Comparison of ENCODE assay signal across 13 cellular contexts in genomic region chr1:12148958-12149790, GRCh38. TPM values are rescaled to one million over a fixed set of nuclear protein-coding genes. Genes with fewer than 3 reads are reported as not detected.
A peak's percentile ranks its signal among the peaks of the same experiment; 100 is the strongest.
DNase-seq lines count a peak whose midpoint lies in the region; ATAC-seq, FAIRE-seq and TF ChIP-seq lines count a peak whose summit lies in the region.
"Had no signal": no experiment of that assay in that cellular context is flagged by ENCODE, and none has a peak within 500 bp of the region (broad histone marks: within the 10 kb centered on the region; RNA-seq: fewer than 3 reads in every experiment).

No MANE protein-coding gene starts in this region.

- H3K27me3 ChIP-seq in Caco-2 (replicated peaks; ENCODE audit: control insufficient read depth, insufficient read depth, low read length): no peaks in the 10 kb centered on the region
- H3K27me3 ChIP-seq: body of pancreas had no signal

- no peaks in the 10 kb centered on the region for H3K27me3 Mint-ChIP-seq in Caco-2 (ENCODE audit: insufficient read depth, unreplicated experiment)
- no peaks in the 10 kb centered on the region for H3K27me3 Mint-ChIP-seq in activated naive CD8-positive, alpha-beta T cell treated with anti-CD3 and anti-CD28 coated beads, Interleukin-2, amount 50 U/mL, for 24 hours
- H3K27me3 Mint-ChIP-seq in natural killer cell treated with Interleukin-12 subunit alpha and Interleukin-12 subunit beta and Interleukin-15 and Interleukin-18, amount 100 ng/mL, for 72 hours: no peaks in the 10 kb centered on the region

- CTCF ChIA-PET in Caco-2 (lab: Charles Lee): interaction anchor here (1.9 kb wide), 1 partner anchor 25 kb away, joined by 8 read pairs; no protein-coding TSS in a partner anchor

- no peak overlapping the region for H3K4me3 ChIP-seq in Caco-2 (ENCODE audit: low read depth, low read length)
- H3K4me3 ChIP-seq: body of pancreas, lung had no signal

- H3K4me3 Mint-ChIP-seq in Caco-2 (ENCODE audit: unreplicated experiment): no peak overlapping the region
- no peak overlapping the region for H3K4me3 Mint-ChIP-seq in activated naive CD8-positive, alpha-beta T cell treated with anti-CD3 and anti-CD28 coated beads, Interleukin-2, amount 50 U/mL, for 24 hours
- peak overlapping the region; percentile 75 for H3K4me3 Mint-ChIP-seq in natural killer cell treated with Interleukin-12 subunit alpha and Interleukin-12 subunit beta and Interleukin-15 and Interleukin-18, amount 100 ng/mL, for 72 hours

- TF ChIP-seq CTCF in Caco-2 (IDR thresholded peaks at IDR 0.05; ENCODE audit: insufficient read depth in 1 of 2, low read depth in 1 of 2, low read length in 1 of 2, severe bottlenecking in 1 of 2, unreplicated experiment in 1 of 2): no peak

- BruUV-seq in Caco-2 (replicated peaks; lab: Mats Ljungman, UMichigan): TSS peak; percentile 35

- ATAC-seq in activated naive CD8-positive, alpha-beta T cell treated with anti-CD3 and anti-CD28 coated beads, Interleukin-2, amount 50 U/mL, for 24 hours: no peak
- ATAC-seq in natural killer cell treated with Interleukin-12 subunit alpha and Interleukin-12 subunit beta and Interleukin-15 and Interleukin-18, amount 100 ng/mL, for 72 hours: no peak
- no peak for ATAC-seq in GM21786 (IDR thresholded peaks at IDR 0.05; ENCODE audit: unreplicated experiment)
- ATAC-seq: body of pancreas, Panc1 had no signal

- no peaks in the 10 kb centered on the region for H3K36me3 Mint-ChIP-seq in Caco-2 (ENCODE audit: insufficient read depth, unreplicated experiment)
- peaks cover 13% of the 10 kb centered on the region for H3K36me3 Mint-ChIP-seq in activated naive CD8-positive, alpha-beta T cell treated with anti-CD3 and anti-CD28 coated beads, Interleukin-2, amount 50 U/mL, for 24 hours (ENCODE audit: low read depth)
- H3K36me3 Mint-ChIP-seq in natural killer cell treated with Interleukin-12 subunit alpha and Interleukin-12 subunit beta and Interleukin-15 and Interleukin-18, amount 100 ng/mL, for 72 hours: peaks cover 9% of the 10 kb centered on the region

- no peak overlapping the region for H3K27ac Mint-ChIP-seq in Caco-2 (ENCODE audit: unreplicated experiment)
- H3K27ac Mint-ChIP-seq in activated naive CD8-positive, alpha-beta T cell treated with anti-CD3 and anti-CD28 coated beads, Interleukin-2, amount 50 U/mL, for 24 hours: peak overlapping the region; percentile 52
- H3K27ac Mint-ChIP-seq in natural killer cell treated with Interleukin-12 subunit alpha and Interleukin-12 subunit beta and Interleukin-15 and Interleukin-18, amount 100 ng/mL, for 72 hours: peak overlapping the region; percentile 99 to 100

- no peaks in the 10 kb centered on the region for H3K9me3 Mint-ChIP-seq in Caco-2 (ENCODE audit: unreplicated experiment)
- peaks cover 16% of the 10 kb centered on the region for H3K9me3 Mint-ChIP-seq in activated naive CD8-positive, alpha-beta T cell treated with anti-CD3 and anti-CD28 coated beads, Interleukin-2, amount 50 U/mL, for 24 hours
- H3K9me3 Mint-ChIP-seq in natural killer cell treated with Interleukin-12 subunit alpha and Interleukin-12 subunit beta and Interleukin-15 and Interleukin-18, amount 100 ng/mL, for 72 hours: peaks cover 6% of the 10 kb centered on the region

- POLR2A ChIA-PET in Caco-2 (lab: Charles Lee): no interaction called here

- H3K9me3 ChIP-seq in Caco-2: 0 out of 2 replicates have a peak, but pooled peaks cover 5% of the 10 kb centered on the region

- no peaks in the 10 kb centered on the region; the same call in 1 of the 2 replicates for H3K36me3 ChIP-seq in Caco-2 (ENCODE audit: control insufficient read depth, insufficient read depth, low read length)

- FAIRE-seq in GM19239 (lab: Jason Lieb, UNC): peak; percentile 85

- DNase-seq in Caco-2 (no peak), GM19239 (ENCODE audit: insufficient read length, low spot score) (no peak), SKM-1 (lab: John Stamatoyannopoulos, UW; ENCODE audit: unreplicated experiment) (no peak), G401 (ENCODE audit: low spot score) (no peak)
- no peak for DNase-seq in activated naive CD8-positive, alpha-beta T cell treated with anti-CD3 and anti-CD28 coated beads, Interleukin-2, amount 50 U/mL, for 24 hours
- no peak for DNase-seq in natural killer cell treated with Interleukin-12 subunit alpha and Interleukin-12 subunit beta and Interleukin-15 and Interleukin-18, amount 100 ng/mL, for 72 hours (ENCODE audit: low spot score)
- no peak for DNase-seq in stimulated activated naive CD4-positive, alpha-beta T cell treated with Interleukin-2 at 50 U/mL for 16 hours (lab: John Stamatoyannopoulos, UW)
- DNase-seq: activated CD4-positive, alpha-beta T cell treated with anti-CD3 and anti-CD28 coated beads for 48 hours; body of pancreas; NCI-H1694 treated with DMSO at 0.1 percent for 48 hours had no signal

- peaks cover 42% of the 10 kb centered on the region for H3K4me1 ChIP-seq in Caco-2

- intact Hi-C loops in Caco-2 (cut with micrococcal nuclease; ENCODE audit: unreplicated experiment): no loop called here

- in situ Hi-C loops in G401 (cut with HindIII; ENCODE audit: low sequenced_read_pairs): no loop called here

- peaks cover 11% of the 10 kb centered on the region for H3K4me1 Mint-ChIP-seq in Caco-2 (ENCODE audit: low read depth, unreplicated experiment)
- peaks cover 87% of the 10 kb centered on the region for H3K4me1 Mint-ChIP-seq in activated naive CD8-positive, alpha-beta T cell treated with anti-CD3 and anti-CD28 coated beads, Interleukin-2, amount 50 U/mL, for 24 hours
- H3K4me1 Mint-ChIP-seq in natural killer cell treated with Interleukin-12 subunit alpha and Interleukin-12 subunit beta and Interleukin-15 and Interleukin-18, amount 100 ng/mL, for 72 hours (ENCODE audit: low read depth in 2 of 2): peaks cover 73% of the 10 kb centered on the region in 2 donors

RNA-seq across cellular contexts. Expression of gene TNFRSF1B, which starts 17.6 kb away (rescaled TPM):
- 2.6 and 3.5 TPM in 2 replicates for total RNA-seq in Caco-2 (2022)
- total RNA-seq in natural killer cell treated with Interleukin-12 subunit alpha and Interleukin-12 subunit beta and Interleukin-15 and Interleukin-18, amount 100 ng/mL, for 72 hours: 100 to 1,000 TPM; 452 to 479 TPM
- not detected in 2 replicates for total RNA-seq in G401 (2014; rRNA removed; shearing (Covaris generic))

Comparison
In these comparisons a context has a peak if more than half of its experiments do, and no peak if none do; other contexts are left out.
1. RNA of gene TNFRSF1B, which starts 17.6 kb away (total RNA-seq): 452 to 479 TPM in natural killer cell treated with Interleukin-12 subunit alpha and Interleukin-12 subunit beta and Interleukin-15 and Interleukin-18, amount 100 ng/mL, for 72 hours; 2.6 to 3.5 TPM in Caco-2 and not detected in G401; every median in the first group is over 100 times any median in the second.